Comparison of ENCODE assay signal across 25 cellular contexts in the genomic region with DNA sequence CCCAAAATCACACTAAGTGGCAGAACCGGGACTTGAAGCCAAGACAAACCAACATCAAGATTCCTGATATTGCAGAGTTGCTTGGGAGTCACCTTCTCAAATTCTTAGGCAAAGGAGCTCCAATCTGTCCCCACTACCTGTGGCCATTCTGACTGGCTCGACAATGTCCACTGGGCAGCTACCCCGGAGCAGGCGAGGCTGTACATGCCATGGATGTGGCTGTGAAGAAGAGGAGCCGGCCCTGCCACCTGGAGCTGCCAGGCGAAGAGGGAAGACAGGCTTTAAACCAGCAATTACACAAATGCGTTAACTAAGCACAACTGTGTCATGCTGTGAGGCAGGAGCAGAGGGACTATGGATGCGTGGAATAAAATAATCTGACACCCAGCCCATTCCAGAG. TPM values are rescaled to one million over a fixed set of nuclear protein-coding genes. Genes with fewer than 3 reads are reported as not detected.
A peak's percentile ranks its signal among the peaks of the same experiment; 100 is the strongest.
DNase-seq lines count a peak whose midpoint lies in the region; ATAC-seq, FAIRE-seq and TF ChIP-seq lines count a peak whose summit lies in the region.
"Had no signal": no experiment of that assay in that cellular context is flagged by ENCODE, and none has a peak within 500 bp of the region (broad histone marks: within the 10 kb centered on the region; RNA-seq: fewer than 3 reads in every experiment).

No MANE protein-coding gene starts in this region.

- H3K36me3 ChIP-seq in CD4-positive, CD25-positive, alpha-beta regulatory T cell (ENCODE audit: control insufficient read depth, insufficient read depth, low read length): peaks cover 78% of the 10 kb centered on the region
- H3K36me3 ChIP-seq in HEK293 (ENCODE audit: control insufficient read depth in 2 of 2, insufficient read depth in 1 of 2, low read length in 2 of 2) (peaks cover 1 to 73% of the 10 kb centered on the region in 2 experiments; a peak in 2 of 3 replicates), ascending aorta (peaks cover 26 to 45% of the 10 kb centered on the region in 2 donors)

- peaks cover 8 to 55% (median 34%) of the 10 kb centered on the region in 4 donors for H3K4me1 Mint-ChIP-seq in CD4-positive, CD25-positive, alpha-beta regulatory T cell
- peaks cover 11% of the 10 kb centered on the region for H3K4me1 Mint-ChIP-seq in nephron progenitor cell
- peaks cover 2% of the 10 kb centered on the region for H3K4me1 Mint-ChIP-seq in type B pancreatic cell (ENCODE audit: unreplicated experiment)

- no peaks in the 10 kb centered on the region for H3K9me3 Mint-ChIP-seq in CD4-positive, CD25-positive, alpha-beta regulatory T cell
- H3K9me3 Mint-ChIP-seq in nephron progenitor cell: no peaks in the 10 kb centered on the region
- H3K9me3 Mint-ChIP-seq in type B pancreatic cell: no peaks in the 10 kb centered on the region
- H3K9me3 Mint-ChIP-seq: activated T-cell treated with anti-CD3 and anti-CD28 coated beads, Interleukin-2, amount 50 U/mL, for 72 hours had no signal

- H3K27me3 Mint-ChIP-seq in CD4-positive, CD25-positive, alpha-beta regulatory T cell: no peaks in the 10 kb centered on the region
- no peaks in the 10 kb centered on the region for H3K27me3 Mint-ChIP-seq in nephron progenitor cell (ENCODE audit: low read depth, poor library complexity)
- no peaks in the 10 kb centered on the region for H3K27me3 Mint-ChIP-seq in type B pancreatic cell
- H3K27me3 Mint-ChIP-seq: progenitor cell of endocrine pancreas had no signal

- peaks cover 36% of the 10 kb centered on the region for H3K4me1 ChIP-seq in CD4-positive, CD25-positive, alpha-beta regulatory T cell (ENCODE audit: control insufficient read depth, insufficient read depth, low read length, poor library complexity, severe bottlenecking)
- H3K4me1 ChIP-seq in HEK293 (ENCODE audit: control insufficient read depth, insufficient read depth, low read length): peaks cover 6% of the 10 kb centered on the region; the same call in 1 of the 2 replicates
- peaks cover 25 to 61% of the 10 kb centered on the region in 2 donors for H3K4me1 ChIP-seq in ascending aorta

- CTCF ChIA-PET in HEK293 (lab: Yijun Ruan, JAX): interaction anchor here (1.5 to 3.1 kb wide), 3 partner anchors 7 to 84 kb away, joined by 10 to 18 read pairs (median 14); no protein-coding TSS in a partner anchor

- no peaks in the 10 kb centered on the region for H3K9me3 ChIP-seq in CD4-positive, CD25-positive, alpha-beta regulatory T cell (ENCODE audit: control insufficient read depth in 2 of 2, low read length in 2 of 2)
- H3K9me3 ChIP-seq in HEK293 (ENCODE audit: control insufficient read depth, insufficient read depth, low read depth, low read length) (no peaks in the 10 kb centered on the region), ascending aorta (no peaks in the 10 kb centered on the region)
- H3K9me3 ChIP-seq: left lung, neutrophil, SK-N-SH, upper lobe of left lung had no signal

- no peak overlapping the region for H3K4me3 ChIP-seq in CD4-positive, CD25-positive, alpha-beta regulatory T cell (ENCODE audit: low read depth, low read length)
- H3K4me3 ChIP-seq in HEK293 (ENCODE audit: low read depth, low read length): no peak overlapping the region
- H3K4me3 ChIP-seq in ascending aorta: no peak overlapping the region
- H3K4me3 ChIP-seq: hepatocyte, left lung, upper lobe of left lung had no signal

- DNase-seq in CD4-positive, CD25-positive, alpha-beta regulatory T cell: no peak
- DNase-seq in ascending aorta (ENCODE audit: low spot score in 2 of 2): no peak
- no peak for DNase-seq in nephron progenitor cell
- DNase-seq in type B pancreatic cell (ENCODE audit: extremely low spot score, unreplicated experiment): no peak
- no peak for DNase-seq in urothelium cell line (ENCODE audit: low spot score)
- DNase-seq: activated CD4-positive, alpha-beta T cell treated with anti-CD3 and anti-CD28 coated beads for 4 hours; activated naive CD4-positive, alpha-beta T cell treated with Interleukin-2 at 50 U/mL for 16 hours; activated T-cell treated with anti-CD3 and anti-CD28 coated beads, Interleukin-2, amount 50 U/mL, for 72 hours; amygdala; DND-41; HCEC 1CT; left lung; NCI-H1436; NCI-H446 treated with DMSO at 0.1 percent for 48 hours; SK-N-SH; stimulated activated naive CD8-positive, alpha-beta T cell treated with anti-CD3 and anti-CD28 coated beads, Interleukin-15, Interleukin-2, amounts not matched to agents 100 U/mL and 50 U/mL, for 24 hours; upper lobe of left lung had no signal

- H3K36me3 Mint-ChIP-seq in CD4-positive, CD25-positive, alpha-beta regulatory T cell: peaks cover 51% of the 10 kb centered on the region
- H3K36me3 Mint-ChIP-seq in nephron progenitor cell (ENCODE audit: low read depth) (peaks cover 32% of the 10 kb centered on the region), type B pancreatic cell (peaks cover 13% of the 10 kb centered on the region)

- H3K4me3 Mint-ChIP-seq in CD4-positive, CD25-positive, alpha-beta regulatory T cell: peak overlapping the region in 1 of 4 donors; percentile 14
- H3K4me3 Mint-ChIP-seq in nephron progenitor cell (no peak overlapping the region), type B pancreatic cell (no peak overlapping the region)

- intact Hi-C loops in ascending aorta (cut with DNase I): no loop called here

- no peak overlapping the region for H3K27ac ChIP-seq in CD4-positive, CD25-positive, alpha-beta regulatory T cell (ENCODE audit: insufficient read depth, low read length, poor library complexity, severe bottlenecking)
- H3K27ac ChIP-seq in HEK293 (ENCODE audit: extremely low read depth, low read depth, low read length): no peak overlapping the region
- H3K27ac ChIP-seq in ascending aorta: peak overlapping the region; percentile 94
- H3K27ac ChIP-seq: hepatocyte, left lung, neutrophil, upper lobe of left lung had no signal

- H3K27me3 ChIP-seq in CD4-positive, CD25-positive, alpha-beta regulatory T cell (ENCODE audit: control insufficient read depth, insufficient read depth, low read length): no peaks in the 10 kb centered on the region
- H3K27me3 ChIP-seq in ascending aorta: no peaks in the 10 kb centered on the region
- H3K27me3 ChIP-seq: hepatocyte, left lung, neutrophil, upper lobe of left lung had no signal

- TF ChIP-seq CTCF in HEK293 (tag by site-specific recombination; IDR thresholded peaks at IDR 0.05): no peak
- no peak for TF ChIP-seq CTCF in ascending aorta (IDR thresholded peaks at IDR 0.05)
- TF ChIP-seq CTCF in nephron progenitor cell (IDR thresholded peaks at IDR 0.05): no peak
- no peak for TF ChIP-seq CTCF in type B pancreatic cell (conservative IDR thresholded peaks at IDR 0.05)

- POLR2A ChIA-PET in HEK293 (lab: Yijun Ruan, JAX): no interaction called here

- FAIRE-seq in urothelium cell line (lab: Jason Lieb, UNC): no peak
- FAIRE-seq: frontal cortex, GM18507 had no signal

- H3K27ac Mint-ChIP-seq in CD4-positive, CD25-positive, alpha-beta regulatory T cell: peak overlapping the region; percentile 25 to 67 (median 38)
- H3K27ac Mint-ChIP-seq in nephron progenitor cell (peak overlapping the region; percentile 62), type B pancreatic cell (no peak overlapping the region)
- H3K27ac Mint-ChIP-seq: activated T-cell treated with anti-CD3 and anti-CD28 coated beads, Interleukin-2, amount 50 U/mL, for 72 hours; progenitor cell of endocrine pancreas had no signal

- no peak for ATAC-seq in CD4-positive, CD25-positive, alpha-beta regulatory T cell (ENCODE audit: low read depth in 2 of 2)
- ATAC-seq in GM19467 (IDR thresholded peaks at IDR 0.05; ENCODE audit: unreplicated experiment) (no peak), GM21723 (IDR thresholded peaks at IDR 0.05; ENCODE audit: unreplicated experiment) (no peak)
- ATAC-seq: activated T-cell treated with anti-CD3 and anti-CD28 coated beads, Interleukin-2, amount 50 U/mL, for 72 hours; left lung; stimulated activated naive CD8-positive, alpha-beta T cell treated with anti-CD3 and anti-CD28 coated beads, Interleukin-15, Interleukin-2, amounts not matched to agents 100 U/mL and 50 U/mL, for 24 hours had no signal

TF ChIP-seq in HEK293, 187 proteins besides CTCF, POLR2A, EP300 and RAD21 (continues in another document):
- TF ChIP-seq ZNF133 (tag by site-specific recombination; IDR thresholded peaks at IDR 0.05): no peak

RNA-seq across cellular contexts. Expression of gene CAMK2G, which starts 18.1 kb away (rescaled TPM):
- 58.8 TPM for total RNA-seq in CD4-positive, CD25-positive, alpha-beta regulatory T cell
- polyA plus RNA-seq in CD4-positive, CD25-positive, alpha-beta regulatory T cell: 1 to 10 TPM; 4.3 to 5.3 (median 4.7) TPM
- total RNA-seq in ascending aorta (60.3 TPM), type B pancreatic cell (ENCODE audit: low replicate concordance) (24.9 and 27.5 TPM in 2 replicates)

RNA-seq across cellular contexts. Expression of gene NDST2, which starts 44.9 kb away (rescaled TPM):
- total RNA-seq in CD4-positive, CD25-positive, alpha-beta regulatory T cell: 74.4 TPM
- polyA plus RNA-seq in CD4-positive, CD25-positive, alpha-beta regulatory T cell: 10 to 100 TPM; 20.6 to 28.5 (median 24.6) TPM
- total RNA-seq in ascending aorta (130 TPM), type B pancreatic cell (ENCODE audit: low replicate concordance) (27.1 and 33.5 TPM in 2 replicates)

RNA-seq across cellular contexts. Expression of gene PLAU, which starts 54.7 kb away (rescaled TPM):
- 0.35 TPM for total RNA-seq in CD4-positive, CD25-positive, alpha-beta regulatory T cell
- not detected for polyA plus RNA-seq in CD4-positive, CD25-positive, alpha-beta regulatory T cell
- total RNA-seq in ascending aorta (1.5 TPM), type B pancreatic cell (ENCODE audit: low replicate concordance) (3.5 and 5.5 TPM in 2 replicates)

Comparison
In these comparisons a context has a peak if more than half of its experiments do, and no peak if none do; other contexts are left out.
1. H3K27ac ChIP-seq: peak in ascending aorta (2 of 2); none in CD4-positive, CD25-positive, alpha-beta regulatory T cell (single experiment) and HEK293 (single experiment).